Comparison of ENCODE assay signal across 19 cellular contexts in the genomic region with DNA sequence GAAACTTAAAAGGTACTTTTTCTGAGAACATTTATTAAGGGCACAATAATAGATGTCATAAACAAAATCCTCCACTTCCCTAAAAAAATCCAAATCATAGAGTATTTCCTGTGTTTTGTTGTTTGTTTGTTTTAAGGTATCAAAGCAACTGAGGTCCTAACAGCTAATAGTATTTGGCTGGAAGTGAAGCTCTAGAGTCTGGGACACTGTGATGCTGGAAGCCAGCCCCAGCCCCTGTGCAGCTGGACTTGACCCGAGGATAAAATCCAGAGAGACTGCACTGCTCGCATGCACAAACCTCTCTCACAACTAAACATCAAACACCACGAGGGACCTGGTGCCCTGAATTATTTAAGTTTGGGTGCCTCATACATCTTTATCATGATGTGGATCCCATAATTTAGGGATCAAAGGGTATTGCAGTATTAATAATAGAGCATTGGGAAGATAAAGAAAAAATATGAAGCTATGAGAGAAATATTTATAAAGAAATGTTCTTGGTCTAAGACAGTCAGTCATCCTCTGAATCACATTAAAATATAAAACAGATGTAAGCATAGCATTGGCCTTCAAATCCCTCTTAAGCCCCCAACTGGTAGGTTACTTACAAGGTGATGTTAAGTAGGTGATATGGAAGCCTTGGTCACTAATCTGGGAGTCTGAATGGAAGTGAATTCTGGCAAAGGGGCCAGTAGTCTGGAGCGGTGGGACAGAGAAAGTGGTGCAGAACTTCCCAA. TPM values are rescaled to one million over a fixed set of nuclear protein-coding genes. Genes with fewer than 3 reads are reported as not detected.
DNase-seq lines count a peak whose midpoint lies in the region; ATAC-seq and TF ChIP-seq lines count a peak whose summit lies in the region.
"Had no signal": no experiment of that assay in that cellular context is flagged by ENCODE, and none has a peak within 500 bp of the region (broad histone marks: within the 10 kb centered on the region; RNA-seq: fewer than 3 reads in every experiment).

No MANE protein-coding gene starts in this region.

- peak overlapping the region; percentile 71 for H3K27ac Mint-ChIP-seq in dendritic cell treated with granulocyte-macrophage colony-stimulating factor and Interleukin-4, amounts not matched to agents 40 ng/mL and 50 ng/mL, for 4 days
- H3K27ac Mint-ChIP-seq: activated CD4-positive, alpha-beta memory T cell treated with anti-CD3 and anti-CD28 coated beads for 36 hours; H9; T-helper 2 cell treated with Interferon-gamma antibody and Interleukin-4, amounts not matched to agents 5 μg/mL and 100 μg/mL, for 36 hours; WTC11 had no signal

- no peaks in the 10 kb centered on the region for H3K27me3 Mint-ChIP-seq in dendritic cell treated with granulocyte-macrophage colony-stimulating factor and Interleukin-4, amounts not matched to agents 40 ng/mL and 50 ng/mL, for 4 days
- H3K27me3 Mint-ChIP-seq: activated CD4-positive, alpha-beta memory T cell treated with anti-CD3 and anti-CD28 coated beads for 36 hours had no signal

- intact Hi-C loops in heart right ventricle (cut with DNase I): no loop called here
- intact Hi-C loops in dendritic cell treated with granulocyte-macrophage colony-stimulating factor and Interleukin-4, amounts not matched to agents 40 ng/mL and 50 ng/mL, for 4 days (cut with micrococcal nuclease): no loop called here
- intact Hi-C loops in testis (cut with DNase I; ENCODE audit: low total_unique reads): no loop called here

- DNase-seq in heart right ventricle (peak; percentile 13 to 26), right atrium auricular region (ENCODE audit: low spot score) (no peak), lung microvascular endothelial cell (ENCODE audit: low read depth in 2 of 2) (peak; percentile 44 to 48), testis (peak; percentile 46), DMS114 treated with DMSO at 0.1 percent for 48 hours (lab: John Stamatoyannopoulos, UW; ENCODE audit: unreplicated experiment) (no peak)
- DNase-seq in stimulated activated CD4-positive, alpha-beta T cell treated with anti-CD3 and anti-CD28 coated beads, Interleukin-15, amount 100 ng/mL, for 24 hours: no peak
- DNase-seq: activated CD4-positive, alpha-beta memory T cell treated with anti-CD3 and anti-CD28 coated beads for 36 hours; activated gamma-delta T cell treated with Interleukin-2 at 50 U/mL for 16 hours; activated T-cell treated with anti-CD3 and anti-CD28 coated beads for 4 hours; H9; NCI-H1417 had no signal

- no peaks in the 10 kb centered on the region for H3K9me3 ChIP-seq in heart right ventricle
- H3K9me3 ChIP-seq in right atrium auricular region: no peaks in the 10 kb centered on the region
- H3K9me3 ChIP-seq in testis: no peaks in the 10 kb centered on the region
- H3K9me3 ChIP-seq: A549 had no signal

- H3K36me3 ChIP-seq in heart right ventricle: no peaks in the 10 kb centered on the region
- H3K36me3 ChIP-seq in right atrium auricular region: no peaks in the 10 kb centered on the region
- no peaks in the 10 kb centered on the region for H3K36me3 ChIP-seq in testis (ENCODE audit: low read depth, missing control alignments)

- no peaks in the 10 kb centered on the region for H3K36me3 Mint-ChIP-seq in dendritic cell treated with granulocyte-macrophage colony-stimulating factor and Interleukin-4, amounts not matched to agents 40 ng/mL and 50 ng/mL, for 4 days (ENCODE audit: low read depth)
- H3K36me3 Mint-ChIP-seq: WTC11 had no signal

- H3K27ac ChIP-seq in heart right ventricle (peak overlapping the region in 2 of 10 donors; percentile 12 to 37), right atrium auricular region (no peak overlapping the region), testis (peak overlapping the region in 1 of 2 donors; percentile 2)
- H3K27ac ChIP-seq: A549, C4-2B, coronary artery, SK-N-MC had no signal

- no peaks in the 10 kb centered on the region for H3K9me3 Mint-ChIP-seq in dendritic cell treated with granulocyte-macrophage colony-stimulating factor and Interleukin-4, amounts not matched to agents 40 ng/mL and 50 ng/mL, for 4 days
- H3K9me3 Mint-ChIP-seq: activated CD4-positive, alpha-beta memory T cell treated with anti-CD3 and anti-CD28 coated beads for 36 hours; H9; T-helper 2 cell treated with Interferon-gamma antibody and Interleukin-4, amounts not matched to agents 5 μg/mL and 100 μg/mL, for 36 hours; WTC11 had no signal

- no peak for TF ChIP-seq POLR2A in testis (IDR thresholded peaks at IDR 0.05)

- TF ChIP-seq CTCF in heart right ventricle (IDR thresholded peaks at IDR 0.05): no peak
- no peak for TF ChIP-seq CTCF in right atrium auricular region (IDR thresholded peaks at IDR 0.05)
- no peak for TF ChIP-seq CTCF in testis (IDR thresholded peaks at IDR 0.05)

- H3K4me3 ChIP-seq in heart right ventricle: no peak overlapping the region
- H3K4me3 ChIP-seq in right atrium auricular region: no peak overlapping the region
- no peak overlapping the region for H3K4me3 ChIP-seq in testis
- H3K4me3 ChIP-seq: A549, coronary artery, SK-N-MC had no signal

- peaks cover 24% of the 10 kb centered on the region for H3K4me1 Mint-ChIP-seq in dendritic cell treated with granulocyte-macrophage colony-stimulating factor and Interleukin-4, amounts not matched to agents 40 ng/mL and 50 ng/mL, for 4 days (ENCODE audit: low read depth)

- no peaks in the 10 kb centered on the region for H3K27me3 ChIP-seq in heart right ventricle
- no peaks in the 10 kb centered on the region for H3K27me3 ChIP-seq in right atrium auricular region
- H3K27me3 ChIP-seq in testis: no peaks in the 10 kb centered on the region

- 50 to 69% methylated on average over 4 of the region's 4 CpGs for WGBS in heart right ventricle, 2 donors
- 51 to 67% methylated on average over 4 of the region's 4 CpGs for WGBS in testis, 2 donors

- H3K4me1 ChIP-seq in heart right ventricle (peaks cover 0 to 14% (median 0%) of the 10 kb centered on the region in 9 donors), right atrium auricular region (no peaks in the 10 kb centered on the region), testis (peaks cover 3% of the 10 kb centered on the region)

- H3K4me3 Mint-ChIP-seq in dendritic cell treated with granulocyte-macrophage colony-stimulating factor and Interleukin-4, amounts not matched to agents 40 ng/mL and 50 ng/mL, for 4 days: no peak overlapping the region
- H3K4me3 Mint-ChIP-seq: activated CD4-positive, alpha-beta memory T cell treated with anti-CD3 and anti-CD28 coated beads for 36 hours; H9; T-helper 2 cell treated with Interferon-gamma antibody and Interleukin-4, amounts not matched to agents 5 μg/mL and 100 μg/mL, for 36 hours; WTC11 had no signal

- ATAC-seq in heart right ventricle (peak in 7 of 8 donors; percentile 37 to 83 (median 67)), GM18870 (IDR thresholded peaks at IDR 0.05; ENCODE audit: unreplicated experiment) (no peak)
- ATAC-seq: A549, WTC11 had no signal

RNA-seq across cellular contexts. Expression of a gene that starts 44.5 kb away (rescaled TPM):
- total RNA-seq in heart right ventricle (1 to 10 TPM in 2 of 10 donors, under 1 TPM in 8; 0.25 to 1.2 (median 0.46) TPM), right atrium auricular region (under 1 TPM; 0.15 to 0.94 TPM), lung microvascular endothelial cell (3.1 and 4.2 TPM in 2 replicates), testis (10 to 100 TPM; 11.0 to 39.3 TPM)
- polyA plus RNA-seq in heart right ventricle (under 1 TPM; 0.13 to 0.37 TPM), testis (ENCODE audit: insufficient read depth, low read depth, low replicate concordance) (19.2 TPM)

Comparison
In these comparisons a context has a peak if more than half of its experiments do, and no peak if none do; other contexts are left out.
1. DNase-seq: peak in heart right ventricle (2 of 2), lung microvascular endothelial cell (2 of 2) and testis (single experiment); none in right atrium auricular region (single experiment), DMS114 treated with DMSO at 0.1 percent for 48 hours (single experiment) and stimulated activated CD4-positive, alpha-beta T cell treated with anti-CD3 and anti-CD28 coated beads, Interleukin-15, amount 100 ng/mL, for 24 hours (single experiment).